7 cellular contexts compared by ENCODE assay signal in genomic region chr1:143863901-143864518, GRCh38.
DNase-seq lines count a peak whose midpoint lies in the region; ATAC-seq lines count a peak whose summit lies in the region.
"Not testable (repeated sequence)": the region's sequence is repeated elsewhere in the genome, so short reads cannot be mapped to it uniquely, and the experiment has no call there.

No MANE protein-coding gene starts in this region.

- H3K36me3 Mint-ChIP-seq in activated CD8-positive, alpha-beta memory T cell treated with anti-CD3 and anti-CD28 coated beads, Interleukin-2, amount 10 ng/mL, durations not matched to agents 7 days and 5 days; memory B cell: not testable (repeated sequence)

- CTCF ChIA-PET in activated CD8-positive, alpha-beta memory T cell treated with anti-CD3 and anti-CD28 coated beads, Interleukin-2, amount 10 ng/mL, durations not matched to agents 7 days and 5 days (lab: Charles Lee) = not testable (repeated sequence)

- not testable (repeated sequence) for H3K27ac Mint-ChIP-seq in activated CD8-positive, alpha-beta memory T cell treated with anti-CD3 and anti-CD28 coated beads, Interleukin-2, amount 10 ng/mL, durations not matched to agents 7 days and 5 days; memory B cell

- DNase-seq in activated CD8-positive, alpha-beta memory T cell treated with anti-CD3 and anti-CD28 coated beads, Interleukin-2, amount 10 ng/mL, durations not matched to agents 7 days and 5 days; memory B cell (ENCODE audit: low spot score in 2 of 2): not testable (repeated sequence)

- H3K27me3 Mint-ChIP-seq in activated CD8-positive, alpha-beta memory T cell treated with anti-CD3 and anti-CD28 coated beads, Interleukin-2, amount 10 ng/mL, durations not matched to agents 7 days and 5 days; memory B cell: not testable (repeated sequence)

- ATAC-seq in GM18520 (IDR thresholded peaks at IDR 0.05; ENCODE audit: unreplicated experiment) (peak; percentile 86), GM19395 (IDR thresholded peaks at IDR 0.05; ENCODE audit: unreplicated experiment) (peak; percentile 87), GM21717 (IDR thresholded peaks at IDR 0.05; ENCODE audit: unreplicated experiment) (peak; percentile 76), HG02885 (IDR thresholded peaks at IDR 0.05; ENCODE audit: poor library complexity, unreplicated experiment) (peak; percentile 95), HG03442 (IDR thresholded peaks at IDR 0.05; ENCODE audit: unreplicated experiment) (peak; percentile 82), memory B cell (ENCODE audit: low read depth) (peak; percentile 37)
- ATAC-seq in activated CD8-positive, alpha-beta memory T cell treated with anti-CD3 and anti-CD28 coated beads, Interleukin-2, amount 10 ng/mL, durations not matched to agents 7 days and 5 days = peak; percentile 96

- H3K4me1 Mint-ChIP-seq in activated CD8-positive, alpha-beta memory T cell treated with anti-CD3 and anti-CD28 coated beads, Interleukin-2, amount 10 ng/mL, durations not matched to agents 7 days and 5 days; memory B cell: not testable (repeated sequence)

- H3K9me3 Mint-ChIP-seq in activated CD8-positive, alpha-beta memory T cell treated with anti-CD3 and anti-CD28 coated beads, Interleukin-2, amount 10 ng/mL, durations not matched to agents 7 days and 5 days (ENCODE audit: low read depth); memory B cell: not testable (repeated sequence)

- not testable (repeated sequence) for H3K4me3 Mint-ChIP-seq in activated CD8-positive, alpha-beta memory T cell treated with anti-CD3 and anti-CD28 coated beads, Interleukin-2, amount 10 ng/mL, durations not matched to agents 7 days and 5 days; memory B cell

Comparison
In these comparisons a context has a peak if more than half of its experiments do, and no peak if none do; other contexts are left out.
1. ATAC-seq: peak in every context shown above with its lines; median percentile 96 in activated CD8-positive, alpha-beta memory T cell treated with anti-CD3 and anti-CD28 coated beads, Interleukin-2, amount 10 ng/mL, durations not matched to agents 7 days and 5 days; 95 in HG02885; 87 in GM19395; 86 in GM18520; 82 in HG03442; 76 in GM21717; 37 in memory B cell.